Comparison of ENCODE assay signal across 19 cellular contexts in the genomic region with DNA sequence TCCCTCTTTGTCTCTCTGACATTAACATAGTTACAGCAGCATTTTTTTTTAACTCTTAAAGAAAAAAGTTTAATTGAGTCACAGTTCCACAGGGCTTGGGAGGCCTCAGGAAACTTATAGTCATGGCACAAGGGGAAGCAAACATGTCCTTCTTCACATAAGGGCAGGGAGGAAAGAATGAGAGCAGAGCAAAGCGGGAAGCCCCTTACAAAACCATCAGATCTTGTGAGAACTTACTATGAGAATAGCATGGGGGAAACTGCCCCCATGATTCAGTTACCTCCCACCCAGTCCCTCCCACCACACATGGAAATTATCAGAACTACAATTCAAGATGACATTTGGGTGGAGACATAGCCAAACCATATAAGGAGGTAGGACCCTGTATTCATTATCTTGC.
"Had no signal": no experiment of that assay in that cellular context is flagged by ENCODE, and none has a peak within 500 bp of the region (broad histone marks: within the 10 kb centered on the region; RNA-seq: fewer than 3 reads in every experiment).

No MANE protein-coding gene starts in this region.

- ATAC-seq: body of pancreas, lower lobe of right lung, upper lobe of right lung had no signal

- H3K27ac ChIP-seq: body of pancreas, dorsolateral prefrontal cortex, lower lobe of right lung, SJCRH30, spleen, upper lobe of right lung had no signal

- H3K27me3 ChIP-seq: body of pancreas, dorsolateral prefrontal cortex, SJCRH30, spleen, upper lobe of right lung had no signal

- H3K4me3 ChIP-seq: body of pancreas, dorsolateral prefrontal cortex, lower lobe of right lung, SJCRH30, spleen, upper lobe of right lung had no signal

- DNase-seq: activated effector memory CD4-positive, alpha-beta T cell treated with Interleukin-2 at 50 U/mL for 16 hours; activated naive CD8-positive, alpha-beta T cell treated with anti-CD3 and anti-CD28 coated beads, Interleukin-2, amount 10 ng/mL, durations not matched to agents 7 days and 5 days; body of pancreas; caudate nucleus; dorsolateral prefrontal cortex; erythroblast; foreskin melanocyte; glutamatergic neuron; hippocampal formation; islet precursor cell; lower lobe of right lung; nucleus accumbens; retina; SJCRH30; spleen; stimulated activated CD4-positive, alpha-beta T cell treated with anti-CD3 and anti-CD28 coated beads, Interleukin-2, amount 100 ng/mL, for 24 hours; upper lobe of right lung had no signal

- H3K4me1 Mint-ChIP-seq: nephron had no signal

- H3K4me1 ChIP-seq: body of pancreas, lower lobe of right lung, SJCRH30, spleen, upper lobe of right lung had no signal

- H3K27me3 Mint-ChIP-seq: activated naive CD8-positive, alpha-beta T cell treated with anti-CD3 and anti-CD28 coated beads, Interleukin-2, amount 10 ng/mL, durations not matched to agents 7 days and 5 days had no signal

- H3K27ac Mint-ChIP-seq: activated naive CD8-positive, alpha-beta T cell treated with anti-CD3 and anti-CD28 coated beads, Interleukin-2, amount 10 ng/mL, durations not matched to agents 7 days and 5 days; nephron; T-helper 1 cell treated with Interleukin-12 subunit alpha and Interleukin-12 subunit beta and Interleukin-4 antibody, amounts not matched to agents 30 μg/mL and 1 μg/mL, for 36 hours had no signal

- H3K4me3 Mint-ChIP-seq: activated naive CD8-positive, alpha-beta T cell treated with anti-CD3 and anti-CD28 coated beads, Interleukin-2, amount 10 ng/mL, durations not matched to agents 7 days and 5 days; nephron; T-helper 1 cell treated with Interleukin-12 subunit alpha and Interleukin-12 subunit beta and Interleukin-4 antibody, amounts not matched to agents 30 μg/mL and 1 μg/mL, for 36 hours had no signal
